In the genomic region with DNA sequence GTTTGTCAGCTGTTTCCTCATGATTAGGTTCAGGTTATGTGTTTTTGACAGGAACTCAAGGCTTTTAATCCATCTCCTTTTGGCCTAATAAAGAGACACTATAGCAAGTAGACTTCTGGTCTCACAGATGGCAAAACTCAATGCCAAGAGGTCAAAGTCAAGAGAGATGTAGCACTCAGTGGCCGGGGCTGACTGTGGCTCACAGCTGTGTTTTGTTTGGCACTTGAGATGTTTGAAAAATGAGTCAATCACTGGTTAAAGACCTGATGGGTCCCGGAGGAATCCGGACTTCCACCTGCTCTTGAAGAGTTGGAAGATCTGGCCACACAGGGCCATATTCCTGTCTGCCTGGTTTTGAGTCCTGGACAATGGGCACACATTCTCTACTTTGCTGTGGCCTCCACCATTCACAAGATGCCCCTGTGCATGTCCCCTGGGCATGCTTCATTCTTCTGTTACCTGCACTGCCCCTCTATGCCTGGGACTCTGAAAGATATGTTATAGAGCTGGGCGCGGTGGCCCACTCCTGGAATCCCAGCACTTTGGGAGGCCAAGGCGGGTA, we compare ENCODE assay signal across 1 cellular context.
A peak's percentile ranks its signal among the peaks of the same experiment; 100 is the strongest.
TF ChIP-seq lines count a peak whose summit lies in the region.

No MANE protein-coding gene starts in this region.

TF ChIP-seq in HepG2, 621 proteins besides CTCF, POLR2A, EP300 and RAD21 (continued from another document and continues in another):
- no peak for TF ChIP-seq SIX1 (CRISPR knock-in tag; IDR thresholded peaks at IDR 0.05; ENCODE audit: borderline replicate concordance)
- 0 out of 2 replicates have a peak, but pooled peaks have one; percentile 47 for TF ChIP-seq ZNF598 (CRISPR knock-in tag; IDR thresholded peaks at IDR 0.05; ENCODE audit: borderline replicate concordance)
- TF ChIP-seq SCMH1 (CRISPR knock-in tag; IDR thresholded peaks at IDR 0.05; ENCODE audit: borderline replicate concordance), result no peak
- TF ChIP-seq, protein P1, sequence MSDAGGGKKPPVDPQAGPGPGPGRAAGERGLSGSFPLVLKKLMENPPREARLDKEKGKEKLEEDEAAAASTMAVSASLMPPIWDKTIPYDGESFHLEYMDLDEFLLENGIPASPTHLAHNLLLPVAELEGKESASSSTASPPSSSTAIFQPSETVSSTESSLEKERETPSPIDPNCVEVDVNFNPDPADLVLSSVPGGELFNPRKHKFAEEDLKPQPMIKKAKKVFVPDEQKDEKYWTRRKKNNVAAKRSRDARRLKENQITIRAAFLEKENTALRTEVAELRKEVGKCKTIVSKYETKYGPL (CRISPR knock-in tag; IDR thresholded peaks at IDR 0.05), result no peak
- TF ChIP-seq, protein P2, sequence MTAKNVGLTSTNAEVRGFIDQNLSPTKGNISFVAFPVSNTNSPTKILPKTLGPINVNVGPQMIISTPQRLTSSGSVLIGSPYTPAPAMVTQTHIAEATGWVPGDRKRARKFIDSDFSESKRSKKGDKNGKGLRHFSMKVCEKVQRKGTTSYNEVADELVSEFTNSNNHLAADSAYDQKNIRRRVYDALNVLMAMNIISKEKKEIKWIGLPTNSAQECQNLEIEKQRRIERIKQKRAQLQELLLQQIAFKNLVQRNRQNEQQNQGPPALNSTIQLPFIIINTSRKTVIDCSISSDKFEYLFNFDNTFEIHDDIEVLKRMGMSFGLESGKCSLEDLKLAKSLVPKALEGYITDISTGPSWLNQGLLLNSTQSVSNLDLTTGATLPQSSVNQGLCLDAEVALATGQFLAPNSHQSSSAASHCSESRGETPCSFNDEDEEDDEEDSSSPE (CRISPR knock-in tag; IDR thresholded peaks at IDR 0.05), result no peak
- no peak for TF ChIP-seq ZMYM4 (CRISPR knock-in tag; IDR thresholded peaks at IDR 0.05)
- TF ChIP-seq ZMYM3 (CRISPR knock-in tag; IDR thresholded peaks at IDR 0.05), result no peak
- TF ChIP-seq RCOR2 (CRISPR knock-in tag; IDR thresholded peaks at IDR 0.05), result no peak
- TF ChIP-seq, protein P3, sequence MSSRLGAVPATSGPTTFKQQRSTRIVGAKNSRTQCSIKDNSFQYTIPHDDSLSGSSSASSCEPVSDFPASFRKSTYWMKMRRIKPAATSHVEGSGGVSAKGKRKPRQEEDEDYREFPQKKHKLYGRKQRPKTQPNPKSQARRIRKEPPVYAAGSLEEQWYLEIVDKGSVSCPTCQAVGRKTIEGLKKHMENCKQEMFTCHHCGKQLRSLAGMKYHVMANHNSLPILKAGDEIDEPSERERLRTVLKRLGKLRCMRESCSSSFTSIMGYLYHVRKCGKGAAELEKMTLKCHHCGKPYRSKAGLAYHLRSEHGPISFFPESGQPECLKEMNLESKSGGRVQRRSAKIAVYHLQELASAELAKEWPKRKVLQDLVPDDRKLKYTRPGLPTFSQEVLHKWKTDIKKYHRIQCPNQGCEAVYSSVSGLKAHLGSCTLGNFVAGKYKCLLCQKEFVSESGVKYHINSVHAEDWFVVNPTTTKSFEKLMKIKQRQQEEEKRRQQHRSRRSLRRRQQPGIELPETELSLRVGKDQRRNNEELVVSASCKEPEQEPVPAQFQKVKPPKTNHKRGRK (CRISPR knock-in tag; IDR thresholded peaks at IDR 0.05), result no peak
- TF ChIP-seq SP1 (IDR thresholded peaks at IDR 0.05), result no peak
- TF ChIP-seq SP1 (CRISPR knock-in tag; IDR thresholded peaks at IDR 0.05), result no peak
- TF ChIP-seq, protein P4, sequence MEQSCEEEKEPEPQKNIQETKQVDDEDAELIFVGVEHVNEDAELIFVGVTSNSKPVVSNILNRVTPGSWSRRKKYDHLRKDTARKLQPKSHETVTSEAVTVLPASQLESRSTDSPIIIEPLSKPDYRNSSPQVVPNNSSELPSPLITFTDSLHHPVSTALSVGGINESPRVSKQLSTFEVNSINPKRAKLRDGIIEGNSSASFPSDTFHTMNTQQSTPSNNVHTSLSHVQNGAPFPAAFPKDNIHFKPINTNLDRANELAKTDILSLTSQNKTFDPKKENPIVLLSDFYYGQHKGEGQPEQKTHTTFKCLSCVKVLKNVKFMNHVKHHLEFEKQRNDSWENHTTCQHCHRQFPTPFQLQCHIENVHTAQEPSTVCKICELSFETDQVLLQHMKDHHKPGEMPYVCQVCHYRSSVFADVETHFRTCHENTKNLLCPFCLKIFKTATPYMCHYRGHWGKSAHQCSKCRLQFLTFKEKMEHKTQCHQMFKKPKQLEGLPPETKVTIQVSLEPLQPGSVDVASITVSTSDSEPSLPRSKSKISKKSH (CRISPR knock-in tag; IDR thresholded peaks at IDR 0.05; ENCODE audit: borderline replicate concordance), result no peak
- no peak for TF ChIP-seq ZNF136 (CRISPR knock-in tag; IDR thresholded peaks at IDR 0.05; ENCODE audit: low read depth)
- TF ChIP-seq, protein P5, sequence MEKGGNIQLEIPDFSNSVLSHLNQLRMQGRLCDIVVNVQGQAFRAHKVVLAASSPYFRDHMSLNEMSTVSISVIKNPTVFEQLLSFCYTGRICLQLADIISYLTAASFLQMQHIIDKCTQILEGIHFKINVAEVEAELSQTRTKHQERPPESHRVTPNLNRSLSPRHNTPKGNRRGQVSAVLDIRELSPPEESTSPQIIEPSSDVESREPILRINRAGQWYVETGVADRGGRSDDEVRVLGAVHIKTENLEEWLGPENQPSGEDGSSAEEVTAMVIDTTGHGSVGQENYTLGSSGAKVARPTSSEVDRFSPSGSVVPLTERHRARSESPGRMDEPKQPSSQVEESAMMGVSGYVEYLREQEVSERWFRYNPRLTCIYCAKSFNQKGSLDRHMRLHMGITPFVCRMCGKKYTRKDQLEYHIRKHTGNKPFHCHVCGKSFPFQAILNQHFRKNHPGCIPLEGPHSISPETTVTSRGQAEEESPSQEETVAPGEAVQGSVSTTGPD (CRISPR knock-in tag; IDR thresholded peaks at IDR 0.05), result 0 out of 2 replicates have a peak, but pooled peaks have one; percentile 19
- TF ChIP-seq, protein P6, sequence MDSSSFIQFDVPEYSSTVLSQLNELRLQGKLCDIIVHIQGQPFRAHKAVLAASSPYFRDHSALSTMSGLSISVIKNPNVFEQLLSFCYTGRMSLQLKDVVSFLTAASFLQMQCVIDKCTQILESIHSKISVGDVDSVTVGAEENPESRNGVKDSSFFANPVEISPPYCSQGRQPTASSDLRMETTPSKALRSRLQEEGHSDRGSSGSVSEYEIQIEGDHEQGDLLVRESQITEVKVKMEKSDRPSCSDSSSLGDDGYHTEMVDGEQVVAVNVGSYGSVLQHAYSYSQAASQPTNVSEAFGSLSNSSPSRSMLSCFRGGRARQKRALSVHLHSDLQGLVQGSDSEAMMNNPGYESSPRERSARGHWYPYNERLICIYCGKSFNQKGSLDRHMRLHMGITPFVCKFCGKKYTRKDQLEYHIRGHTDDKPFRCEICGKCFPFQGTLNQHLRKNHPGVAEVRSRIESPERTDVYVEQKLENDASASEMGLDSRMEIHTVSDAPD (CRISPR knock-in tag; IDR thresholded peaks at IDR 0.05), result 0 out of 2 replicates have a peak, but pooled peaks have one; percentile 53
- TF ChIP-seq ZNF709 (CRISPR knock-in tag; IDR thresholded peaks at IDR 0.05), result 0 out of 2 replicates have a peak, but pooled peaks have one; percentile 48
- no peak for TF ChIP-seq ZNF577 (CRISPR knock-in tag; IDR thresholded peaks at IDR 0.05; ENCODE audit: borderline replicate concordance, low read depth)
- TF ChIP-seq AHR (CRISPR knock-in tag; IDR thresholded peaks at IDR 0.05), result no peak
- no peak for TF ChIP-seq PAF1 (CRISPR knock-in tag; IDR thresholded peaks at IDR 0.05)
- TF ChIP-seq, protein P7, sequence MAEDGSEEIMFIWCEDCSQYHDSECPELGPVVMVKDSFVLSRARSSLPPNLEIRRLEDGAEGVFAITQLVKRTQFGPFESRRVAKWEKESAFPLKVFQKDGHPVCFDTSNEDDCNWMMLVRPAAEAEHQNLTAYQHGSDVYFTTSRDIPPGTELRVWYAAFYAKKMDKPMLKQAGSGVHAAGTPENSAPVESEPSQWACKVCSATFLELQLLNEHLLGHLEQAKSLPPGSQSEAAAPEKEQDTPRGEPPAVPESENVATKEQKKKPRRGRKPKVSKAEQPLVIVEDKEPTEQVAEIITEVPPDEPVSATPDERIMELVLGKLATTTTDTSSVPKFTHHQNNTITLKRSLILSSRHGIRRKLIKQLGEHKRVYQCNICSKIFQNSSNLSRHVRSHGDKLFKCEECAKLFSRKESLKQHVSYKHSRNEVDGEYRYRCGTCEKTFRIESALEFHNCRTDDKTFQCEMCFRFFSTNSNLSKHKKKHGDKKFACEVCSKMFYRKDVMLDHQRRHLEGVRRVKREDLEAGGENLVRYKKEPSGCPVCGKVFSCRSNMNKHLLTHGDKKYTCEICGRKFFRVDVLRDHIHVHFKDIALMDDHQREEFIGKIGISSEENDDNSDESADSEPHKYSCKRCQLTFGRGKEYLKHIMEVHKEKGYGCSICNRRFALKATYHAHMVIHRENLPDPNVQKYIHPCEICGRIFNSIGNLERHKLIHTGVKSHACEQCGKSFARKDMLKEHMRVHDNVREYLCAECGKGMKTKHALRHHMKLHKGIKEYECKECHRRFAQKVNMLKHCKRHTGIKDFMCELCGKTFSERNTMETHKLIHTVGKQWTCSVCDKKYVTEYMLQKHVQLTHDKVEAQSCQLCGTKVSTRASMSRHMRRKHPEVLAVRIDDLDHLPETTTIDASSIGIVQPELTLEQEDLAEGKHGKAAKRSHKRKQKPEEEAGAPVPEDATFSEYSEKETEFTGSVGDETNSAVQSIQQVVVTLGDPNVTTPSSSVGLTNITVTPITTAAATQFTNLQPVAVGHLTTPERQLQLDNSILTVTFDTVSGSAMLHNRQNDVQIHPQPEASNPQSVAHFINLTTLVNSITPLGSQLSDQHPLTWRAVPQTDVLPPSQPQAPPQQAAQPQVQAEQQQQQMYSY (CRISPR knock-in tag; IDR thresholded peaks at IDR 0.05), result no peak
- TF ChIP-seq KLF16 (CRISPR knock-in tag; IDR thresholded peaks at IDR 0.05), result no peak
- TF ChIP-seq ZNF207 (IDR thresholded peaks at IDR 0.05; ENCODE audit: borderline replicate concordance), result no peak
- no peak for TF ChIP-seq ZFP37 (CRISPR knock-in tag; IDR thresholded peaks at IDR 0.05; ENCODE audit: borderline replicate concordance)
- no peak for TF ChIP-seq DNMT3B (CRISPR knock-in tag; conservative IDR thresholded peaks at IDR 0.05)
- TF ChIP-seq HDAC1 (CRISPR knock-in tag; IDR thresholded peaks at IDR 0.05), result no peak
- TF ChIP-seq ZNF790 (CRISPR knock-in tag; IDR thresholded peaks at IDR 0.05; ENCODE audit: borderline replicate concordance), result no peak
- no peak for TF ChIP-seq BRCA1 (CRISPR knock-in tag; IDR thresholded peaks at IDR 0.05)
- TF ChIP-seq ZNF17 (CRISPR knock-in tag; IDR thresholded peaks at IDR 0.05), result no peak
- no peak for TF ChIP-seq ZNF484 (CRISPR knock-in tag; IDR thresholded peaks at IDR 0.05; ENCODE audit: borderline replicate concordance, low read depth)
- TF ChIP-seq ZNF20 (CRISPR knock-in tag; IDR thresholded peaks at IDR 0.05), result no peak
- no peak for TF ChIP-seq ZBTB21 (CRISPR knock-in tag; IDR thresholded peaks at IDR 0.05)
- no peak for TF ChIP-seq ZNF777 (CRISPR knock-in tag; IDR thresholded peaks at IDR 0.05)
- TF ChIP-seq SRSF1 (optimal IDR thresholded peaks at IDR 0.05; ENCODE audit: low read depth, low read length), result no peak
- no peak for TF ChIP-seq ZNF605 (CRISPR knock-in tag; IDR thresholded peaks at IDR 0.05)
- TF ChIP-seq GPN1 (CRISPR knock-in tag; IDR thresholded peaks at IDR 0.05; ENCODE audit: borderline replicate concordance), result no peak
- TF ChIP-seq HIVEP1 (CRISPR knock-in tag; IDR thresholded peaks at IDR 0.05), result peak; percentile 55; the same call in 1 of the 2 replicates
- TF ChIP-seq, protein P8, sequence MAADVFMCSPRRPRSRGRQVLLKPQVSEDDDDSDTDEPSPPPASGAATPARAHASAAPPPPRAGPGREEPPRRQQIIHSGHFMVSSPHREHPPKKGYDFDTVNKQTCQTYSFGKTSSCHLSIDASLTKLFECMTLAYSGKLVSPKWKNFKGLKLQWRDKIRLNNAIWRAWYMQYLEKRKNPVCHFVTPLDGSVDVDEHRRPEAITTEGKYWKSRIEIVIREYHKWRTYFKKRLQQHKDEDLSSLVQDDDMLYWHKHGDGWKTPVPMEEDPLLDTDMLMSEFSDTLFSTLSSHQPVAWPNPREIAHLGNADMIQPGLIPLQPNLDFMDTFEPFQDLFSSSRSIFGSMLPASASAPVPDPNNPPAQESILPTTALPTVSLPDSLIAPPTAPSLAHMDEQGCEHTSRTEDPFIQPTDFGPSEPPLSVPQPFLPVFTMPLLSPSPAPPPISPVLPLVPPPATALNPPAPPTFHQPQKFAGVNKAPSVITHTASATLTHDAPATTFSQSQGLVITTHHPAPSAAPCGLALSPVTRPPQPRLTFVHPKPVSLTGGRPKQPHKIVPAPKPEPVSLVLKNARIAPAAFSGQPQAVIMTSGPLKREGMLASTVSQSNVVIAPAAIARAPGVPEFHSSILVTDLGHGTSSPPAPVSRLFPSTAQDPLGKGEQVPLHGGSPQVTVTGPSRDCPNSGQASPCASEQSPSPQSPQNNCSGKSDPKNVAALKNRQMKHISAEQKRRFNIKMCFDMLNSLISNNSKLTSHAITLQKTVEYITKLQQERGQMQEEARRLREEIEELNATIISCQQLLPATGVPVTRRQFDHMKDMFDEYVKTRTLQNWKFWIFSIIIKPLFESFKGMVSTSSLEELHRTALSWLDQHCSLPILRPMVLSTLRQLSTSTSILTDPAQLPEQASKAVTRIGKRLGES (CRISPR knock-in tag; IDR thresholded peaks at IDR 0.05; ENCODE audit: borderline replicate concordance), result no peak
- TF ChIP-seq ZNF3 (CRISPR knock-in tag; IDR thresholded peaks at IDR 0.05), result no peak
- no peak for TF ChIP-seq RFXANK (CRISPR knock-in tag; IDR thresholded peaks at IDR 0.05)
- no peak for TF ChIP-seq ATF7 (IDR thresholded peaks at IDR 0.05)
- TF ChIP-seq ATF7 (CRISPR knock-in tag; IDR thresholded peaks at IDR 0.05), result no peak
- TF ChIP-seq HOXD1 (CRISPR knock-in tag; IDR thresholded peaks at IDR 0.05), result no peak
- no peak for TF ChIP-seq ELF1 (CRISPR knock-in tag; IDR thresholded peaks at IDR 0.05)
- TF ChIP-seq ZNF674 (CRISPR knock-in tag; IDR thresholded peaks at IDR 0.05; ENCODE audit: low read depth), result no peak
- no peak for TF ChIP-seq ZNF749 (CRISPR knock-in tag; IDR thresholded peaks at IDR 0.05; ENCODE audit: borderline replicate concordance)
- TF ChIP-seq PCBP2 (optimal IDR thresholded peaks at IDR 0.05; ENCODE audit: low read depth, low read length, poor library complexity, severe bottlenecking), result no peak
- TF ChIP-seq, protein P9, sequence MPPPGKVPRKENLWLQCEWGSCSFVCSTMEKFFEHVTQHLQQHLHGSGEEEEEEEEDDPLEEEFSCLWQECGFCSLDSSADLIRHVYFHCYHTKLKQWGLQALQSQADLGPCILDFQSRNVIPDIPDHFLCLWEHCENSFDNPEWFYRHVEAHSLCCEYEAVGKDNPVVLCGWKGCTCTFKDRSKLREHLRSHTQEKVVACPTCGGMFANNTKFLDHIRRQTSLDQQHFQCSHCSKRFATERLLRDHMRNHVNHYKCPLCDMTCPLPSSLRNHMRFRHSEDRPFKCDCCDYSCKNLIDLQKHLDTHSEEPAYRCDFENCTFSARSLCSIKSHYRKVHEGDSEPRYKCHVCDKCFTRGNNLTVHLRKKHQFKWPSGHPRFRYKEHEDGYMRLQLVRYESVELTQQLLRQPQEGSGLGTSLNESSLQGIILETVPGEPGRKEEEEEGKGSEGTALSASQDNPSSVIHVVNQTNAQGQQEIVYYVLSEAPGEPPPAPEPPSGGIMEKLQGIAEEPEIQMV (CRISPR knock-in tag; IDR thresholded peaks at IDR 0.05; ENCODE audit: low read depth), result no peak
- no peak for TF ChIP-seq ZNF296 (CRISPR knock-in tag; conservative IDR thresholded peaks at IDR 0.05)
- TF ChIP-seq ELF4 (CRISPR knock-in tag; IDR thresholded peaks at IDR 0.05; ENCODE audit: borderline replicate concordance), result no peak
- TF ChIP-seq ZBTB7A (CRISPR knock-in tag; IDR thresholded peaks at IDR 0.05), result no peak
- TF ChIP-seq HOXA5 (CRISPR knock-in tag; IDR thresholded peaks at IDR 0.05), result no peak
